Comparison of ENCODE assay signal across 14 cellular contexts in the genomic region with DNA sequence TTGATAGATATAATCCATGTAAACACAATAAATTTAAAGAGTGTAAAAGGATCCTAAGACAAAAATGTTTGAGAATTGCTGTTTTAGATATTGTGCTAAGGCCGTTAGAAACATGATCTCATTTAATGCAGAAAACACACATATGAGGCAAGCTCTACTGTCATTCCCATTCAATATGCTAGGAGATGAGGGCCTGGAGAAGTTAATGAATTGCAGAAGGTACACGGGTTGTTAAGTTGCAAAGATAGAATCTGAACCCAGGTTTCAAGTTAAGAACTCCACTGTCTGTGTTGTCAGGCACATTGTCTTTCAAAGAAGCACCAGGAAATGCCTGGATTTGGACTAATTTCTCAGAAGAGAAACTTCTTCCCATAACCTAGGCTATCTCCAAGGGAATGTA.
DNase-seq lines count a peak whose midpoint lies in the region; ATAC-seq and TF ChIP-seq lines count a peak whose summit lies in the region.
"Had no signal": no experiment of that assay in that cellular context is flagged by ENCODE, and none has a peak within 500 bp of the region (broad histone marks: within the 10 kb centered on the region; RNA-seq: fewer than 3 reads in every experiment).

No MANE protein-coding gene starts in this region.

- peak overlapping the region; percentile 61 for H3K27ac ChIP-seq in substantia nigra (ENCODE audit: low read depth, low read length, poor library complexity, severe bottlenecking)
- H3K27ac ChIP-seq: A549, C4-2B had no signal

- DNase-seq in dermis blood vessel endothelial cell, result peak; percentile 3
- peak; percentile 12 for DNase-seq in kidney epithelial cell (ENCODE audit: low read depth)
- DNase-seq in substantia nigra (lab: John Stamatoyannopoulos, UW), result no peak
- DNase-seq in foreskin fibroblast, result no peak
- DNase-seq in activated CD8-positive, alpha-beta memory T cell treated with anti-CD3 and anti-CD28 coated beads, Interleukin-2, amount 50 U/mL, for 48 hours, result no peak
- DNase-seq in activated T-cell treated with anti-CD3 and anti-CD28 coated beads for 4 hours, result no peak
- DNase-seq: AML-193; Caco-2; CD4-positive, alpha-beta T cell; HCEC 1CT had no signal

- H3K4me3 ChIP-seq in kidney epithelial cell (ENCODE audit: low read depth, low read length), result no peak overlapping the region
- no peak overlapping the region for H3K4me3 ChIP-seq in foreskin fibroblast (ENCODE audit: low read depth in 1 of 2, low read length in 2 of 2)
- H3K4me3 ChIP-seq: A549, GM23338 had no signal

- no peak for ATAC-seq in HG03342 (IDR thresholded peaks at IDR 0.05; ENCODE audit: unreplicated experiment)
- ATAC-seq: A549, GM23338 had no signal

- TF ChIP-seq CTCF in kidney epithelial cell (IDR thresholded peaks at IDR 0.05; ENCODE audit: insufficient read depth, low read length, poor library complexity, severe bottlenecking) (no peak), foreskin fibroblast (IDR thresholded peaks at IDR 0.05; ENCODE audit: low read depth, low read length) (no peak)

- H3K27me3 ChIP-seq in kidney epithelial cell (ENCODE audit: control insufficient read depth, insufficient read depth, low read length), result no peaks in the 10 kb centered on the region

- no peaks in the 10 kb centered on the region for H3K36me3 ChIP-seq in kidney epithelial cell (ENCODE audit: control insufficient read depth, insufficient read depth, low read length)

Comparison
In these comparisons a context has a peak if more than half of its experiments do, and no peak if none do; other contexts are left out.
1. DNase-seq: peak in dermis blood vessel endothelial cell (single experiment) and kidney epithelial cell (single experiment); none in substantia nigra (0 of 49), foreskin fibroblast (0 of 2), activated CD8-positive, alpha-beta memory T cell treated with anti-CD3 and anti-CD28 coated beads, Interleukin-2, amount 50 U/mL, for 48 hours (single experiment) and activated T-cell treated with anti-CD3 and anti-CD28 coated beads for 4 hours (single experiment).